19 cellular contexts compared by ENCODE assay signal in genomic region chr7:101812595-101812994, GRCh38.
"Had no signal": no experiment of that assay in that cellular context is flagged by ENCODE, and none has a peak within 500 bp of the region (broad histone marks: within the 10 kb centered on the region; RNA-seq: fewer than 3 reads in every experiment).

No MANE protein-coding gene starts in this region.

- H3K27ac ChIP-seq: epithelial cell of prostate, esophagus muscularis mucosa, gastroesophageal sphincter, left ventricle myocardium inferior, lower lobe of right lung, stomach, thoracic aorta, transverse colon had no signal

- H3K9me3 ChIP-seq: esophagus muscularis mucosa, gastroesophageal sphincter, left ventricle myocardium inferior, lower lobe of right lung, stomach, thoracic aorta, transverse colon had no signal

- H3K9me3 Mint-ChIP-seq: memory B cell, mesothelial cell of epicardium, nephron progenitor cell had no signal

- H3K36me3 ChIP-seq: esophagus muscularis mucosa, gastroesophageal sphincter, left ventricle myocardium inferior, lower lobe of right lung, stomach, thoracic aorta, transverse colon had no signal

- H3K27me3 ChIP-seq: esophagus muscularis mucosa, gastroesophageal sphincter, stomach, transverse colon had no signal

- H3K36me3 Mint-ChIP-seq: memory B cell, mesothelial cell of epicardium had no signal

- H3K4me3 Mint-ChIP-seq: memory B cell had no signal

- DNase-seq: effector memory CD4-positive, alpha-beta T cell; kidney; left cardiac atrium; left ventricle myocardium inferior; lower lobe of right lung; nephron progenitor cell; posterior cingulate gyrus; stimulated activated CD4-positive, alpha-beta T cell treated with anti-CD3 and anti-CD28 coated beads, Interleukin-12 subunit alpha, Interleukin-12 subunit beta, amount 100 ng/mL, for 4 hours; stimulated activated naive CD4-positive, alpha-beta T cell; stomach; substantia nigra; transverse colon had no signal

- H3K27ac Mint-ChIP-seq: memory B cell, mesothelial cell of epicardium, nephron progenitor cell had no signal

- ATAC-seq: gastroesophageal sphincter, left cardiac atrium, lower lobe of right lung, sciatic nerve had no signal

- H3K27me3 Mint-ChIP-seq: memory B cell had no signal

- H3K4me3 ChIP-seq: esophagus muscularis mucosa, gastroesophageal sphincter, left ventricle myocardium inferior, lower lobe of right lung, stomach, transverse colon had no signal
